14 cellular contexts compared by ENCODE assay signal in genomic region chr7:52168085-52168484, GRCh38.
DNase-seq lines count a peak whose midpoint lies in the region; ATAC-seq and TF ChIP-seq lines count a peak whose summit lies in the region.
"Had no signal": no experiment of that assay in that cellular context is flagged by ENCODE, and none has a peak within 500 bp of the region (broad histone marks: within the 10 kb centered on the region; RNA-seq: fewer than 3 reads in every experiment).

No MANE protein-coding gene starts in this region.

- DNase-seq in GM23338 (ENCODE audit: low spot score) (peak; percentile 76), OCI-M1 (lab: John Stamatoyannopoulos, UW) (peak; percentile 7), iPS DF 4.7 (ENCODE audit: extremely low read depth, low spot score) (peak; percentile 49), GM19238 (ENCODE audit: insufficient read length, low spot score) (no peak)
- DNase-seq: activated naive CD8-positive, alpha-beta T cell treated with anti-CD3 and anti-CD28 coated beads, Interleukin-2, amount 50 U/mL, for 24 hours; cortex of kidney; naive thymus-derived CD4-positive, alpha-beta T cell; NCI-H2081; Peyer's patch had no signal

- H3K9me3 Mint-ChIP-seq in GM23338 = no peaks in the 10 kb centered on the region

- H3K27me3 Mint-ChIP-seq in GM23338 (ENCODE audit: insufficient read depth, low read depth, poor library complexity) = peaks cover 2% of the 10 kb centered on the region
- H3K27me3 Mint-ChIP-seq: activated naive CD8-positive, alpha-beta T cell treated with anti-CD3 and anti-CD28 coated beads, Interleukin-2, amount 50 U/mL, for 24 hours; naive thymus-derived CD4-positive, alpha-beta T cell had no signal

- H3F3A ChIP-seq in GM23338 (replicated peaks; ENCODE audit: low read depth) = no peaks in the 10 kb centered on the region

- no peaks in the 10 kb centered on the region for H3K9me2 ChIP-seq in GM23338 (ENCODE audit: insufficient read depth)

- H3K4me3 ChIP-seq in GM23338 = no peak overlapping the region
- H3K4me3 ChIP-seq: Peyer's patch, skin epidermis had no signal

- H3K4me2 ChIP-seq in GM23338 = no peak overlapping the region

- peak overlapping the region; percentile 28; the same call in 1 of the 2 replicates for H2AFZ ChIP-seq in GM23338

- TF ChIP-seq CTCF in 22Rv1 (IDR thresholded peaks at IDR 0.05) (peak; percentile 77), GM23338 (conservative IDR thresholded peaks at IDR 0.05; ENCODE audit: low read depth in 2 of 2) (peak; percentile 75 to 77)

- H3K4me3 Mint-ChIP-seq in GM23338 = no peak overlapping the region
- H3K4me3 Mint-ChIP-seq: activated naive CD8-positive, alpha-beta T cell treated with anti-CD3 and anti-CD28 coated beads, Interleukin-2, amount 50 U/mL, for 24 hours; naive thymus-derived CD4-positive, alpha-beta T cell had no signal

- H3K36me3 Mint-ChIP-seq in GM23338 (ENCODE audit: low read depth) = no peaks in the 10 kb centered on the region
- H3K36me3 Mint-ChIP-seq: naive thymus-derived CD4-positive, alpha-beta T cell had no signal

- peaks cover 15% of the 10 kb centered on the region for H3K4me1 Mint-ChIP-seq in GM23338
- H3K4me1 Mint-ChIP-seq: activated naive CD8-positive, alpha-beta T cell treated with anti-CD3 and anti-CD28 coated beads, Interleukin-2, amount 50 U/mL, for 24 hours; naive thymus-derived CD4-positive, alpha-beta T cell had no signal

- no peaks in the 10 kb centered on the region for H3K36me3 ChIP-seq in GM23338 (ENCODE audit: insufficient read depth)
- H3K36me3 ChIP-seq: Peyer's patch had no signal

- H4K20me1 ChIP-seq in GM23338 (replicated peaks; ENCODE audit: insufficient read depth) = no peaks in the 10 kb centered on the region

- no peak overlapping the region for H3K27ac ChIP-seq in 22Rv1
- H3K27ac ChIP-seq in GM23338 (ENCODE audit: low read depth) = no peak overlapping the region
- H3K27ac ChIP-seq: Peyer's patch, skin epidermis had no signal

- ATAC-seq in GM23338 (peak; percentile 62; the same call in 2 of the 3 replicates), HG02588 (IDR thresholded peaks at IDR 0.05; ENCODE audit: unreplicated experiment) (no peak), GM21367 (IDR thresholded peaks at IDR 0.05; ENCODE audit: unreplicated experiment) (no peak), GM19397 (IDR thresholded peaks at IDR 0.05; ENCODE audit: unreplicated experiment) (no peak)
- ATAC-seq: activated naive CD8-positive, alpha-beta T cell treated with anti-CD3 and anti-CD28 coated beads, Interleukin-2, amount 50 U/mL, for 24 hours; naive thymus-derived CD4-positive, alpha-beta T cell had no signal

- no peaks in the 10 kb centered on the region for H3K27me3 ChIP-seq in GM23338 (ENCODE audit: insufficient read depth)
- H3K27me3 ChIP-seq: Peyer's patch had no signal

- no peak overlapping the region; the same call in 1 of the 2 replicates for H3K27ac Mint-ChIP-seq in GM23338
- H3K27ac Mint-ChIP-seq: activated naive CD8-positive, alpha-beta T cell treated with anti-CD3 and anti-CD28 coated beads, Interleukin-2, amount 50 U/mL, for 24 hours; naive thymus-derived CD4-positive, alpha-beta T cell had no signal

- H3K79me2 ChIP-seq in GM23338 (replicated peaks; ENCODE audit: insufficient read depth) = no peaks in the 10 kb centered on the region

- 0 out of 2 replicates have a peak, but pooled peaks cover 6% of the 10 kb centered on the region for H3K4me1 ChIP-seq in GM23338 (ENCODE audit: insufficient read depth)
- H3K4me1 ChIP-seq: Peyer's patch had no signal

TF ChIP-seq in GM23338, 12 proteins besides CTCF, POLR2A, EP300 and RAD21:
- TF ChIP-seq, protein P1, sequence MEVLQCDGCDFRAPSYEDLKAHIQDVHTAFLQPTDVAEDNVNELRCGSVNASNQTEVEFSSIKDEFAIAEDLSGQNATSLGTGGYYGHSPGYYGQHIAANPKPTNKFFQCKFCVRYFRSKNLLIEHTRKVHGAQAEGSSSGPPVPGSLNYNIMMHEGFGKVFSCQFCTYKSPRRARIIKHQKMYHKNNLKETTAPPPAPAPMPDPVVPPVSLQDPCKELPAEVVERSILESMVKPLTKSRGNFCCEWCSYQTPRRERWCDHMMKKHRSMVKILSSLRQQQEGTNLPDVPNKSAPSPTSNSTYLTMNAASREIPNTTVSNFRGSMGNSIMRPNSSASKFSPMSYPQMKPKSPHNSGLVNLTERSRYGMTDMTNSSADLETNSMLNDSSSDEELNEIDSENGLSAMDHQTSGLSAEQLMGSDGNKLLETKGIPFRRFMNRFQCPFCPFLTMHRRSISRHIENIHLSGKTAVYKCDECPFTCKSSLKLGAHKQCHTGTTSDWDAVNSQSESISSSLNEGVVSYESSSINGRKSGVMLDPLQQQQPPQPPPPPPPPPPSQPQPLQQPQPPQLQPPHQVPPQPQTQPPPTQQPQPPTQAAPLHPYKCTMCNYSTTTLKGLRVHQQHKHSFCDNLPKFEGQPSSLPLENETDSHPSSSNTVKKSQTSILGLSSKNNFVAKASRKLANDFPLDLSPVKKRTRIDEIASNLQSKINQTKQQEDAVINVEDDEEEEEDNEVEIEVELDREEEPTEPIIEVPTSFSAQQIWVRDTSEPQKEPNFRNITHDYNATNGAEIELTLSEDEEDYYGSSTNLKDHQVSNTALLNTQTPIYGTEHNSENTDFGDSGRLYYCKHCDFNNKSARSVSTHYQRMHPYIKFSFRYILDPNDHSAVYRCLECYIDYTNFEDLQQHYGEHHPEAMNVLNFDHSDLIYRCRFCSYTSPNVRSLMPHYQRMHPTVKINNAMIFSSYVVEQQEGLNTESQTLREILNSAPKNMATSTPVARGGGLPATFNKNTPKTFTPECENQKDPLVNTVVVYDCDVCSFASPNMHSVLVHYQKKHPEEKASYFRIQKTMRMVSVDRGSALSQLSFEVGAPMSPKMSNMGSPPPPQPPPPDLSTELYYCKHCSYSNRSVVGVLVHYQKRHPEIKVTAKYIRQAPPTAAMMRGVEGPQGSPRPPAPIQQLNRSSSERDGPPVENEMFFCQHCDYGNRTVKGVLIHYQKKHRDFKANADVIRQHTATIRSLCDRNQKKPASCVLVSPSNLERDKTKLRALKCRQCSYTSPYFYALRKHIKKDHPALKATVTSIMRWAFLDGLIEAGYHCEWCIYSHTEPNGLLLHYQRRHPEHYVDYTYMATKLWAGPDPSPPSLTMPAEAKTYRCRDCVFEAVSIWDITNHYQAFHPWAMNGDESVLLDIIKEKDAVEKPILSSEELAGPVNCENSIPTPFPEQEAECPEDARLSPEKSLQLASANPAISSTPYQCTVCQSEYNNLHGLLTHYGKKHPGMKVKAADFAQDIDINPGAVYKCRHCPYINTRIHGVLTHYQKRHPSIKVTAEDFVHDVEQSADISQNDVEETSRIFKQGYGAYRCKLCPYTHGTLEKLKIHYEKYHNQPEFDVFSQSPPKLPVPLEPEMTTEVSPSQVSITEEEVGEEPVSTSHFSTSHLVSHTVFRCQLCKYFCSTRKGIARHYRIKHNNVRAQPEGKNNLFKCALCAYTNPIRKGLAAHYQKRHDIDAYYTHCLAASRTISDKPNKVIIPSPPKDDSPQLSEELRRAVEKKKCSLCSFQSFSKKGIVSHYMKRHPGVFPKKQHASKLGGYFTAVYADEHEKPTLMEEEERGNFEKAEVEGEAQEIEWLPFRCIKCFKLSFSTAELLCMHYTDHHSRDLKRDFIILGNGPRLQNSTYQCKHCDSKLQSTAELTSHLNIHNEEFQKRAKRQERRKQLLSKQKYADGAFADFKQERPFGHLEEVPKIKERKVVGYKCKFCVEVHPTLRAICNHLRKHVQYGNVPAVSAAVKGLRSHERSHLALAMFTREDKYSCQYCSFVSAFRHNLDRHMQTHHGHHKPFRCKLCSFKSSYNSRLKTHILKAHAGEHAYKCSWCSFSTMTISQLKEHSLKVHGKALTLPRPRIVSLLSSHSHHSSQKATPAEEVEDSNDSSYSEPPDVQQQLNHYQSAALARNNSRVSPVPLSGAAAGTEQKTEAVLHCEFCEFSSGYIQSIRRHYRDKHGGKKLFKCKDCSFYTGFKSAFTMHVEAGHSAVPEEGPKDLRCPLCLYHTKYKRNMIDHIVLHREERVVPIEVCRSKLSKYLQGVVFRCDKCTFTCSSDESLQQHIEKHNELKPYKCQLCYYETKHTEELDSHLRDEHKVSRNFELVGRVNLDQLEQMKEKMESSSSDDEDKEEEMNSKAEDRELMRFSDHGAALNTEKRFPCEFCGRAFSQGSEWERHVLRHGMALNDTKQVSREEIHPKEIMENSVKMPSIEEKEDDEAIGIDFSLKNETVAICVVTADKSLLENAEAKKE (CRISPR knock-in tag; IDR thresholded peaks at IDR 0.05) = 0 out of 2 replicates have a peak, but pooled peaks have one; percentile 10
- no peak for TF ChIP-seq REST (IDR thresholded peaks at IDR 0.05; ENCODE audit: unreplicated experiment)
TF ChIP-seq in GM23338: peak in this region for 1.
